17 cellular contexts compared by ENCODE assay signal in genomic region chr2:69625078-69625788, GRCh38. TPM values are rescaled to one million over a fixed set of nuclear protein-coding genes. Genes with fewer than 3 reads are reported as not detected.
DNase-seq lines count a peak whose midpoint lies in the region; ATAC-seq and TF ChIP-seq lines count a peak whose summit lies in the region.
"Had no signal": no experiment of that assay in that cellular context is flagged by ENCODE, and none has a peak within 500 bp of the region (broad histone marks: within the 10 kb centered on the region; RNA-seq: fewer than 3 reads in every experiment).

No MANE protein-coding gene starts in this region.

- in situ Hi-C loops in KBM-7 (cut with MboI; ENCODE audit: low pct_unique_long_range_greater_than_20kb, low sequenced_read_pairs), result no loop called here

- intact Hi-C loops in mucosa of descending colon (cut with DNase I, micrococcal nuclease), result no loop called here

- peaks cover 4 to 50% (median 35%) of the 10 kb centered on the region in 11 experiments; a peak in 21 of 22 replicates for H3K9me3 ChIP-seq in BLaER1 treated with 17β-estradiol and CSF1 and Interleukin-3, amounts not matched to agents 10 nM and 100 nM (replicated peaks in 1 of 11)
- H3K9me3 ChIP-seq in mucosa of descending colon, result no peaks in the 10 kb centered on the region
- H3K9me3 ChIP-seq: BE2C, esophagus muscularis mucosa, HAP-1, SK-N-SH had no signal

- H3K4me1 Mint-ChIP-seq in activated T-helper 17 cell treated with anti-CD3 and anti-CD28 coated beads, Interleukin-2, amount 50 U/mL, for 72 hours, result peaks cover 6% of the 10 kb centered on the region

- H3K4me3 ChIP-seq in BLaER1 treated with 17β-estradiol and CSF1 and Interleukin-3, amounts not matched to agents 10 nM and 100 nM, result no peak overlapping the region
- no peak overlapping the region for H3K4me3 ChIP-seq in mucosa of descending colon
- H3K4me3 ChIP-seq: esophagus muscularis mucosa, HAP-1 had no signal

- H3K4me3 Mint-ChIP-seq in activated T-helper 17 cell treated with anti-CD3 and anti-CD28 coated beads, Interleukin-2, amount 50 U/mL, for 72 hours, result no peak overlapping the region

- no peaks in the 10 kb centered on the region for H3K27me3 ChIP-seq in BLaER1 treated with 17β-estradiol and CSF1 and Interleukin-3, amounts not matched to agents 10 nM and 100 nM
- H3K27me3 ChIP-seq: BE2C, esophagus muscularis mucosa had no signal

- no peaks in the 10 kb centered on the region for H3K9me3 Mint-ChIP-seq in activated T-helper 17 cell treated with anti-CD3 and anti-CD28 coated beads, Interleukin-2, amount 50 U/mL, for 72 hours

- no peak for TF ChIP-seq CTCF in mucosa of descending colon (IDR thresholded peaks at IDR 0.05)

- peak overlapping the region in 7 of 11 experiments; percentile 1 to 54 (median 34); a peak in 8 of 22 replicates for H3K27ac ChIP-seq in BLaER1 treated with 17β-estradiol and CSF1 and Interleukin-3, amounts not matched to agents 10 nM and 100 nM
- no peak overlapping the region for H3K27ac ChIP-seq in caudate nucleus (ENCODE audit: low read depth, low read length)
- H3K27ac ChIP-seq: esophagus muscularis mucosa had no signal

- no peaks in the 10 kb centered on the region for H3K27me3 Mint-ChIP-seq in activated T-helper 17 cell treated with anti-CD3 and anti-CD28 coated beads, Interleukin-2, amount 50 U/mL, for 72 hours

- no peak overlapping the region for H3K27ac Mint-ChIP-seq in activated T-helper 17 cell treated with anti-CD3 and anti-CD28 coated beads, Interleukin-2, amount 50 U/mL, for 72 hours

- H4K20me1 ChIP-seq in BLaER1 treated with 17β-estradiol and CSF1 and Interleukin-3, amounts not matched to agents 10 nM and 100 nM, result peaks cover 0 to 94% (median 6%) of the 10 kb centered on the region in 11 experiments; a peak in 10 of 22 replicates

- H3K36me3 ChIP-seq in BLaER1 treated with 17β-estradiol and CSF1 and Interleukin-3, amounts not matched to agents 10 nM and 100 nM, result peaks cover 6 to 67% (median 36%) of the 10 kb centered on the region in 11 experiments
- no peaks in the 10 kb centered on the region for H3K36me3 ChIP-seq in mucosa of descending colon (ENCODE audit: low read depth)
- H3K36me3 ChIP-seq: BE2C, esophagus muscularis mucosa, HAP-1 had no signal

- peak overlapping the region in 9 of 11 experiments; percentile 8 to 75 (median 42); a peak in 16 of 22 replicates for H3K4me2 ChIP-seq in BLaER1 treated with 17β-estradiol and CSF1 and Interleukin-3, amounts not matched to agents 10 nM and 100 nM
- H3K4me2 ChIP-seq: SK-N-SH had no signal

- H3K36me3 Mint-ChIP-seq in activated T-helper 17 cell treated with anti-CD3 and anti-CD28 coated beads, Interleukin-2, amount 50 U/mL, for 72 hours (ENCODE audit: low read depth), result no peaks in the 10 kb centered on the region

- peaks cover 30 to 93% (median 59%) of the 10 kb centered on the region in 10 experiments for H3K4me1 ChIP-seq in BLaER1 treated with 17β-estradiol and CSF1 and Interleukin-3, amounts not matched to agents 10 nM and 100 nM
- peaks cover 16% of the 10 kb centered on the region for H3K4me1 ChIP-seq in mucosa of descending colon (ENCODE audit: low read depth)
- H3K4me1 ChIP-seq: BE2C had no signal

- ATAC-seq in activated T-helper 17 cell treated with anti-CD3 and anti-CD28 coated beads, Interleukin-2, amount 50 U/mL, for 72 hours (replicated peaks), result peak; percentile 71
- peak; percentile 95 for ATAC-seq in mucosa of descending colon
- ATAC-seq in HG03095 (IDR thresholded peaks at IDR 0.05; ENCODE audit: unreplicated experiment), result no peak

- DNase-seq in LoVo (ENCODE audit: low spot score) (peak; percentile 70), mucosa of descending colon (no peak), caudate nucleus (lab: John Stamatoyannopoulos, UW) (no peak), GDM1 (lab: John Stamatoyannopoulos, UW) (no peak), KBM-7 (no peak)
- DNase-seq: BE2C; central memory CD4-positive, alpha-beta T cell; NCI-H146; NCI-H526 treated with DMSO at 0.1 percent for 48 hours; SK-N-SH; stimulated activated CD4-positive, alpha-beta T cell treated with anti-CD3 and anti-CD28 coated beads, Interleukin-4, amount 100 ng/mL, for 24 hours; stimulated activated naive CD4-positive, alpha-beta T cell treated with Interleukin-2 at 50 U/mL for 16 hours had no signal

- 0 out of 22 replicates have a peak overlapping the region, but pooled peaks of 1 of the 11 experiments have one; percentile 7 for H3K9ac ChIP-seq in BLaER1 treated with 17β-estradiol and CSF1 and Interleukin-3, amounts not matched to agents 10 nM and 100 nM
- H3K9ac ChIP-seq: SK-N-SH had no signal

RNA-seq across cellular contexts. Expression of gene AAK1, which starts 18.3 kb away (rescaled TPM):
- total RNA-seq in activated T-helper 17 cell treated with anti-CD3 and anti-CD28 coated beads, Interleukin-2, amount 50 U/mL, for 72 hours, result 100 to 1,000 TPM in 1 of 2 donors, 10 to 100 TPM in 1; 94.3 to 203 TPM
- 10 to 100 TPM; 62.4 to 68.4 (median 66.2) TPM for total RNA-seq in mucosa of descending colon
